Comparison of ENCODE assay signal across 9 cellular contexts in genomic region chr10:101780187-101780817, GRCh38. TPM values are rescaled to one million over a fixed set of nuclear protein-coding genes. Genes with fewer than 3 reads are reported as not detected.
DNase-seq lines count a peak whose midpoint lies in the region; ATAC-seq and TF ChIP-seq lines count a peak whose summit lies in the region.
"Had no signal": no experiment of that assay in that cellular context is flagged by ENCODE, and none has a peak within 500 bp of the region (broad histone marks: within the 10 kb centered on the region; RNA-seq: fewer than 3 reads in every experiment).

No MANE protein-coding gene starts in this region.

- TF ChIP-seq CTCF in AG10803 (conservative IDR thresholded peaks at IDR 0.05; ENCODE audit: low read length) (no peak), HFFc6 (IDR thresholded peaks at IDR 0.05) (no peak; the same call in none of the 2 replicates), choroid plexus epithelial cell (conservative IDR thresholded peaks at IDR 0.05; ENCODE audit: low read depth, low read length) (no peak)

- H3K4me3 ChIP-seq in AG10803 (ENCODE audit: low read length): peak overlapping the region; percentile 38
- H3K4me3 ChIP-seq in choroid plexus epithelial cell (ENCODE audit: low read depth, low read length): peak overlapping the region; percentile 35
- H3K4me3 ChIP-seq in MG63: no peak overlapping the region

- H3K27me3 ChIP-seq in MG63: no peaks in the 10 kb centered on the region

- H3K9me3 ChIP-seq in MG63: no peaks in the 10 kb centered on the region

- H3K27me3 Mint-ChIP-seq in HFFc6 (ENCODE audit: insufficient read depth): peaks cover 16% of the 10 kb centered on the region
- peaks cover 13 to 34% (median 24%) of the 10 kb centered on the region in 5 donors for H3K27me3 Mint-ChIP-seq in naive thymus-derived CD8-positive, alpha-beta T cell

- H3K9me3 Mint-ChIP-seq in HFFc6: no peaks in the 10 kb centered on the region; the same call in 1 of the 2 replicates
- peaks cover 0 to 3% (median 0%) of the 10 kb centered on the region in 9 donors for H3K9me3 Mint-ChIP-seq in naive thymus-derived CD8-positive, alpha-beta T cell

- ATAC-seq in naive thymus-derived CD8-positive, alpha-beta T cell: no peak
- ATAC-seq in HG03342 (IDR thresholded peaks at IDR 0.05; ENCODE audit: unreplicated experiment) (no peak), GM18867 (IDR thresholded peaks at IDR 0.05; ENCODE audit: unreplicated experiment) (no peak), GM21390 (IDR thresholded peaks at IDR 0.05; ENCODE audit: unreplicated experiment) (no peak)

- H3K36me3 ChIP-seq in MG63: peaks cover 22% of the 10 kb centered on the region

- peaks cover 5% of the 10 kb centered on the region; the same call in 1 of the 2 replicates for H3K36me3 Mint-ChIP-seq in HFFc6 (ENCODE audit: low read depth)
- H3K36me3 Mint-ChIP-seq in naive thymus-derived CD8-positive, alpha-beta T cell: peaks cover 0 to 16% (median 0%) of the 10 kb centered on the region in 3 donors

- H3K4me3 Mint-ChIP-seq in HFFc6: peak overlapping the region; percentile 60; the same call in 1 of the 2 replicates
- peak overlapping the region; percentile 69 to 91 (median 82) for H3K4me3 Mint-ChIP-seq in naive thymus-derived CD8-positive, alpha-beta T cell

- no peak for DNase-seq in AG10803 (ENCODE audit: low read depth)
- no peak for DNase-seq in HFFc6
- no peak for DNase-seq in choroid plexus epithelial cell (ENCODE audit: low read depth)
- DNase-seq in naive thymus-derived CD8-positive, alpha-beta T cell: no peak
- DNase-seq in MG63: no peak

- H3K4me1 Mint-ChIP-seq in HFFc6 (ENCODE audit: low read depth): peaks cover 50% of the 10 kb centered on the region
- peaks cover 33 to 71% (median 55%) of the 10 kb centered on the region in 4 donors for H3K4me1 Mint-ChIP-seq in naive thymus-derived CD8-positive, alpha-beta T cell

- POLR2A ChIA-PET in naive thymus-derived CD8-positive, alpha-beta T cell (lab: Charles Lee): interaction anchor here (0.6 to 5.3 kb wide), 3 partner anchors 16 to 86 kb away, joined by 3 to 29 read pairs (median 6); partner anchors contain the start of genes FBXW4 and OGA

- H3K27ac Mint-ChIP-seq in HFFc6: peak overlapping the region; percentile 48; the same call in 1 of the 2 replicates
- peak overlapping the region in 1 of 10 donors; percentile 65 for H3K27ac Mint-ChIP-seq in naive thymus-derived CD8-positive, alpha-beta T cell

RNA-seq across cellular contexts. Expression of gene NPM3, which starts 2.9 kb away (rescaled TPM):
- total RNA-seq in HFFc6 (2021; fragmentation: NEBNext Ultra II Directional; extraction: Animal tissue kit (Norgen Biotek cat#: 25700)): 10 to 100 TPM; 51.8 to 64.6 (median 54.8) TPM
- 10 to 100 TPM; 17.1 to 19.1 TPM for total RNA-seq in naive thymus-derived CD8-positive, alpha-beta T cell
- 10 to 100 TPM; 14.6 to 19.3 (median 18.9) TPM for polyA plus RNA-seq in naive thymus-derived CD8-positive, alpha-beta T cell
- 30.8 and 87.3 TPM in 2 replicates for total RNA-seq in MG63 (2014; rRNA removed; shearing (Covaris generic); ENCODE audit: low replicate concordance)

RNA-seq across cellular contexts. Expression of gene FGF8, which starts 4.4 kb away (rescaled TPM):
- not detected for total RNA-seq in HFFc6 (2021; fragmentation: NEBNext Ultra II Directional; extraction: Animal tissue kit (Norgen Biotek cat#: 25700))
- not detected for total RNA-seq in naive thymus-derived CD8-positive, alpha-beta T cell
- polyA plus RNA-seq in naive thymus-derived CD8-positive, alpha-beta T cell: not detected
- total RNA-seq in MG63 (2014; rRNA removed; shearing (Covaris generic); ENCODE audit: low replicate concordance): not detected in 2 replicates
- total RNA-seq: activated CD8-positive, alpha-beta memory T cell treated with anti-CD3 and anti-CD28 coated beads for 36 hours had no signal

RNA-seq across cellular contexts. Expression of gene OGA, which starts 37.9 kb away (rescaled TPM):
- total RNA-seq in HFFc6 (2021; fragmentation: NEBNext Ultra II Directional; extraction: Animal tissue kit (Norgen Biotek cat#: 25700)): 10 to 100 TPM; 56.2 to 61.6 (median 59.1) TPM
- total RNA-seq in naive thymus-derived CD8-positive, alpha-beta T cell: 100 to 1,000 TPM; 370 to 406 TPM
- 10 to 100 TPM; 35.7 to 43.7 (median 41.9) TPM for polyA plus RNA-seq in naive thymus-derived CD8-positive, alpha-beta T cell
- total RNA-seq in MG63 (2014; rRNA removed; shearing (Covaris generic); ENCODE audit: low replicate concordance): 31.3 and 66.7 TPM in 2 replicates
